18 cellular contexts compared by ENCODE assay signal in the genomic region with DNA sequence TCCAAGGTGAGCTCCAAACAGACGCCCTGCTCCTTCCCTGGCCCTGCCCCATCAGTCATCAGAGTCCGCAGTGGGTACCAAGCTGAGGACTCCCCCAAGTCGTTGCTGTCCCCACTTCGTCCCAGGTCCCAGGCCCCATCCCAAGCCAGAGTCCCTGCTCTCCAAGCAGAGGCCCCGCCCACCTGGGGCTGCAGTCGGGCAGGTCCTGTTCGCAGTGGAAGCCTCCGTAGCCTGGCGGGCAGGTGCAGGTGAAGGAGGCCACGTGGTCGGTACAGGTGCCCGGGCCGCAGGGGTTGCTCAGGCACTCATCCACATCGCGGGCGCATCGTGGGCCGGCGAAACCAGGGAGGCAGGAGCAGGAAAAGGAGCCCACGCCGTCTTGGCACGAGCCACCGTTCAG. TPM values are rescaled to one million over a fixed set of nuclear protein-coding genes. Genes with fewer than 3 reads are reported as not detected.
A peak's percentile ranks its signal among the peaks of the same experiment; 100 is the strongest.
DNase-seq lines count a peak whose midpoint lies in the region; TF ChIP-seq lines count a peak whose summit lies in the region.
"Had no signal": no experiment of that assay in that cellular context is flagged by ENCODE, and none has a peak within 500 bp of the region (broad histone marks: within the 10 kb centered on the region; RNA-seq: fewer than 3 reads in every experiment).

No MANE protein-coding gene starts in this region.

- H3K27ac ChIP-seq in OCI-LY7 (ENCODE audit: low read depth, low read length, poor library complexity, severe bottlenecking) (no peak overlapping the region), neuronal stem cell (replicated peaks; ENCODE audit: low read length) (no peak overlapping the region), WERI-Rb-1 (no peak overlapping the region)
- H3K27ac ChIP-seq: PC-9, thoracic aorta had no signal

- H2BK12ac ChIP-seq in neuronal stem cell (ENCODE audit: low read length), result no peak overlapping the region

- peaks cover 4% of the 10 kb centered on the region for H3K27me3 Mint-ChIP-seq in activated naive CD8-positive, alpha-beta T cell treated with anti-CD3 and anti-CD28 coated beads for 36 hours

- H3K14ac ChIP-seq in neuronal stem cell (ENCODE audit: low read length), result no peak overlapping the region

- peak overlapping the region; percentile 82 for H3K9ac ChIP-seq in neuronal stem cell (ENCODE audit: low read depth, low read length, poor library complexity)

- H3K4me2 ChIP-seq in OCI-LY7 (ENCODE audit: low read length) (peak overlapping the region; percentile 26; the same call in 1 of the 2 replicates), neuronal stem cell (ENCODE audit: insufficient read depth, low read length, poor library complexity, severe bottlenecking) (no peak overlapping the region)
- H3K4me2 ChIP-seq: PC-9 had no signal

- H3K36me3 ChIP-seq in OCI-LY7 (ENCODE audit: insufficient read depth, low read length) (no peaks in the 10 kb centered on the region), neuronal stem cell (replicated peaks in 1 of 2; ENCODE audit: control insufficient read depth in 2 of 2, insufficient read depth in 2 of 2, low read length in 2 of 2) (peaks cover 62 to 93% of the 10 kb centered on the region in 2 donors), WERI-Rb-1 (no peaks in the 10 kb centered on the region)

- peak overlapping the region; percentile 44 for H3K23ac ChIP-seq in neuronal stem cell (ENCODE audit: low read depth, low read length, poor library complexity)

- no peak overlapping the region for H4K8ac ChIP-seq in neuronal stem cell (ENCODE audit: low read depth, low read length)

- H3K4me1 ChIP-seq in OCI-LY7 (ENCODE audit: insufficient read depth, low read length, poor library complexity, severe bottlenecking) (peaks cover 8% of the 10 kb centered on the region), neuronal stem cell (ENCODE audit: control insufficient read depth in 2 of 2, insufficient read depth in 1 of 2, low read depth in 1 of 2, low read length in 2 of 2) (peaks cover 0 to 4% of the 10 kb centered on the region in 2 donors)

- no peak overlapping the region for H2BK120ac ChIP-seq in neuronal stem cell (ENCODE audit: low read depth, low read length)

- no TSS peak for BruUV-seq in OCI-LY7 (replicated peaks; lab: Mats Ljungman, UMichigan)

- no peak overlapping the region for H3K4me3 ChIP-seq in OCI-LY7 (ENCODE audit: low read depth, low read length, poor library complexity, severe bottlenecking)
- H3K4me3 ChIP-seq in neuronal stem cell (ENCODE audit: low read length in 2 of 2), result no peak overlapping the region
- H3K4me3 ChIP-seq in WERI-Rb-1 (ENCODE audit: low read depth, low read length), result no peak overlapping the region
- H3K4me3 ChIP-seq: PC-9, thoracic aorta had no signal

- peaks cover 1% of the 10 kb centered on the region for H3K79me1 ChIP-seq in neuronal stem cell (ENCODE audit: low read depth, low read length)

- DNase-seq in NCI-H1417 (lab: John Stamatoyannopoulos, UW), result peak; percentile 62 to 76 (median 73)
- no peak for DNase-seq in NCI-H1417 treated with DMSO at 0.1 percent for 48 hours (lab: John Stamatoyannopoulos, UW)
- peak; percentile 82 for DNase-seq in NCI-H1105 (lab: John Stamatoyannopoulos, UW)
- no peak for DNase-seq in OCI-LY7 (ENCODE audit: low spot score)
- no peak for DNase-seq in neuronal stem cell (ENCODE audit: low spot score)
- no peak for DNase-seq in activated naive CD8-positive, alpha-beta T cell treated with anti-CD3 and anti-CD28 coated beads for 36 hours
- DNase-seq in WERI-Rb-1, result no peak
- no peak for DNase-seq in UCSD-AML1 (lab: John Stamatoyannopoulos, UW; ENCODE audit: unreplicated experiment)
- DNase-seq: activated CD8-positive, alpha-beta T cell treated with anti-CD3 and anti-CD28 coated beads for 36 hours; activated T-cell treated with anti-CD3 and anti-CD28 coated beads, Interleukin-2, amount 50 U/mL, for 72 hours; CD4-positive, alpha-beta T cell; effector memory CD4-positive, alpha-beta T cell; hippocampal formation; IMR-90; PC-9; stimulated activated CD4-positive, alpha-beta T cell treated with anti-CD3 and anti-CD28 coated beads, Interleukin-4, amount 100 ng/mL, for 1 hour; stimulated activated CD8-positive, alpha-beta memory T cell treated with anti-CD3 and anti-CD28 coated beads, Interleukin-4, amount 100 ng/mL, for 48 hours had no signal

- H3K9me3 ChIP-seq in OCI-LY7 (ENCODE audit: low read length) (no peaks in the 10 kb centered on the region), neuronal stem cell (replicated peaks in 1 of 2; ENCODE audit: control insufficient read depth in 2 of 2, insufficient read depth in 1 of 2, low read depth in 1 of 2, low read length in 2 of 2) (peaks cover 0 to 5% of the 10 kb centered on the region in 2 donors), WERI-Rb-1 (ENCODE audit: severe bottlenecking) (no peaks in the 10 kb centered on the region)
- H3K9me3 ChIP-seq: thoracic aorta had no signal

- no peaks in the 10 kb centered on the region for H3K9me3 Mint-ChIP-seq in activated naive CD8-positive, alpha-beta T cell treated with anti-CD3 and anti-CD28 coated beads for 36 hours
- H3K9me3 Mint-ChIP-seq: activated CD8-positive, alpha-beta T cell treated with anti-CD3 and anti-CD28 coated beads for 36 hours; activated T-cell treated with anti-CD3 and anti-CD28 coated beads, Interleukin-2, amount 50 U/mL, for 72 hours; CD4-positive, alpha-beta T cell had no signal

- H3K4me3 Mint-ChIP-seq in activated naive CD8-positive, alpha-beta T cell treated with anti-CD3 and anti-CD28 coated beads for 36 hours, result no peak overlapping the region
- H3K4me3 Mint-ChIP-seq: activated CD8-positive, alpha-beta T cell treated with anti-CD3 and anti-CD28 coated beads for 36 hours; activated T-cell treated with anti-CD3 and anti-CD28 coated beads, Interleukin-2, amount 50 U/mL, for 72 hours; CD4-positive, alpha-beta T cell had no signal

- TF ChIP-seq CTCF in OCI-LY7 (conservative IDR thresholded peaks at IDR 0.05; ENCODE audit: low read length) (no peak), WERI-Rb-1 (IDR thresholded peaks at IDR 0.05; ENCODE audit: low read depth, low read length) (no peak)

- no peak overlapping the region for H2AK5ac ChIP-seq in neuronal stem cell (ENCODE audit: low read depth, low read length)

- no CpG with 5 or more reads among the region's 23 CpGs for WGBS in neuronal stem cell (ENCODE audit: extremely low coverage in 2 of 2, insufficient read length in 2 of 2, insufficient replicate concordance in 1 of 2), 2 donors

- no peak overlapping the region for H2BK5ac ChIP-seq in neuronal stem cell (ENCODE audit: low read length)

- no peaks in the 10 kb centered on the region for H3K9me2 ChIP-seq in OCI-LY7 (ENCODE audit: insufficient read depth, low read length)

- no peak overlapping the region for H3K27ac Mint-ChIP-seq in activated naive CD8-positive, alpha-beta T cell treated with anti-CD3 and anti-CD28 coated beads for 36 hours
- H3K27ac Mint-ChIP-seq: activated CD8-positive, alpha-beta T cell treated with anti-CD3 and anti-CD28 coated beads for 36 hours; activated T-cell treated with anti-CD3 and anti-CD28 coated beads, Interleukin-2, amount 50 U/mL, for 72 hours; CD4-positive, alpha-beta T cell had no signal

- intact Hi-C loops in OCI-LY7 (cut with micrococcal nuclease; ENCODE audit: unreplicated experiment), result no loop called here

- H3K79me2 ChIP-seq in OCI-LY7 (ENCODE audit: insufficient read depth, low read depth, low read length), result no peaks in the 10 kb centered on the region

- H3K4me1 Mint-ChIP-seq in activated naive CD8-positive, alpha-beta T cell treated with anti-CD3 and anti-CD28 coated beads for 36 hours, result peaks cover 4% of the 10 kb centered on the region

- H4K91ac ChIP-seq in neuronal stem cell (ENCODE audit: low read depth, low read length, poor library complexity), result no peak overlapping the region

- H2AFZ ChIP-seq in OCI-LY7 (ENCODE audit: low read length), result no peak overlapping the region
- H2AFZ ChIP-seq in neuronal stem cell (ENCODE audit: low read length), result no peak overlapping the region
- H2AFZ ChIP-seq: PC-9 had no signal

- CTCF ChIA-PET in OCI-LY7 (lab: Charles Lee; ENCODE audit: unreplicated experiment), result interaction anchor here (0.9 kb wide), 1 partner anchor 50 kb away, joined by 4 read pairs; no protein-coding TSS in a partner anchor

- H3K4ac ChIP-seq in neuronal stem cell (ENCODE audit: low read length), result no peak overlapping the region

- no peaks in the 10 kb centered on the region for H3K36me3 Mint-ChIP-seq in activated naive CD8-positive, alpha-beta T cell treated with anti-CD3 and anti-CD28 coated beads for 36 hours

- H3K27me3 ChIP-seq in neuronal stem cell (ENCODE audit: control insufficient read depth in 3 of 3, insufficient read depth in 3 of 3, low read depth in 1 of 3, low read length in 3 of 3) (no peaks in the 10 kb centered on the region), WERI-Rb-1 (ENCODE audit: insufficient read depth, low read depth, severe bottlenecking) (no peaks in the 10 kb centered on the region)

- no peak overlapping the region for H2BK15ac ChIP-seq in neuronal stem cell (ENCODE audit: low read length)

- POLR2A ChIA-PET in OCI-LY7 (lab: Charles Lee), result no interaction called here

- H3K18ac ChIP-seq in neuronal stem cell (ENCODE audit: low read length), result peak overlapping the region; percentile 62

- H4K20me1 ChIP-seq in OCI-LY7 (ENCODE audit: insufficient read depth, low read length), result no peaks in the 10 kb centered on the region

RNA-seq across cellular contexts. Expression of a gene that starts 19.4 kb away (rescaled TPM):
- not detected in 2 replicates for total RNA-seq in OCI-LY7 (2014; rRNA removed; shearing (Covaris generic))
- 0.25 and 0.28 TPM in 2 replicates for total RNA-seq in OCI-LY7 (2022)
- 33.0 TPM for polyA plus RNA-seq in neuronal stem cell (2013, experiment 1 of 2)
- 33.5 TPM for polyA plus RNA-seq in neuronal stem cell (2013, experiment 2 of 2)
- total RNA-seq in activated naive CD8-positive, alpha-beta T cell treated with anti-CD3 and anti-CD28 coated beads for 36 hours, result under 1 TPM in 1 of 2 experiments, not detected in 1; 0.12 TPM
- total RNA-seq: CD4-positive, alpha-beta T cell had no signal

RNA-seq across cellular contexts. Expression of a gene that starts 50.9 kb away (rescaled TPM):
- 0.08 and 0.25 TPM in 2 replicates for total RNA-seq in OCI-LY7 (2014; rRNA removed; shearing (Covaris generic))
- total RNA-seq in OCI-LY7 (2022), result 0.67 and 0.74 TPM in 2 replicates
- 1.1 TPM for polyA plus RNA-seq in neuronal stem cell (2013, experiment 1 of 2)
- 1.1 TPM for polyA plus RNA-seq in neuronal stem cell (2013, experiment 2 of 2)
- total RNA-seq in activated naive CD8-positive, alpha-beta T cell treated with anti-CD3 and anti-CD28 coated beads for 36 hours, result not detected
- total RNA-seq: activated CD8-positive, alpha-beta T cell treated with anti-CD3 and anti-CD28 coated beads for 36 hours; CD4-positive, alpha-beta T cell had no signal

Comparison
In these comparisons a context has a peak if more than half of its experiments do, and no peak if none do; other contexts are left out.
1. DNase-seq: peak in NCI-H1417 (3 of 3) and NCI-H1105 (single experiment); none in NCI-H1417 treated with DMSO at 0.1 percent for 48 hours (single experiment), OCI-LY7 (single experiment), neuronal stem cell (single experiment), activated naive CD8-positive, alpha-beta T cell treated with anti-CD3 and anti-CD28 coated beads for 36 hours (single experiment), WERI-Rb-1 (single experiment) and UCSD-AML1 (single experiment).